22 cellular contexts compared by ENCODE assay signal in genomic region chr5:175733017-175733416, GRCh38.
A peak's percentile ranks its signal among the peaks of the same experiment; 100 is the strongest.
DNase-seq lines count a peak whose midpoint lies in the region; ATAC-seq, FAIRE-seq and TF ChIP-seq lines count a peak whose summit lies in the region.
"Had no signal": no experiment of that assay in that cellular context is flagged by ENCODE, and none has a peak within 500 bp of the region (broad histone marks: within the 10 kb centered on the region; RNA-seq: fewer than 3 reads in every experiment).

No MANE protein-coding gene starts in this region.

- H3K79me2 ChIP-seq in H1 (ENCODE audit: control insufficient read depth in 1 of 2, insufficient read depth in 2 of 2, low read length in 2 of 2): no peaks in the 10 kb centered on the region

- no peak overlapping the region for H4K8ac ChIP-seq in H1 (ENCODE audit: extremely low read depth, insufficient read depth, low read length)

- peaks cover 2% of the 10 kb centered on the region; the same call in 1 of the 2 replicates for H3K23me2 ChIP-seq in H1 (ENCODE audit: low read depth, low read length)

- H4K91ac ChIP-seq in H1 (replicated peaks; ENCODE audit: insufficient read length, low read length): no peak overlapping the region

- no peak overlapping the region for H3K14ac ChIP-seq in H1 (ENCODE audit: insufficient read length)

- H3K4me1 Mint-ChIP-seq in activated CD4-positive, alpha-beta T cell treated with anti-CD3 and anti-CD28 coated beads, Interleukin-2, amount 10 ng/mL, durations not matched to agents 24 days and 14 days: peaks cover 2% of the 10 kb centered on the region
- H3K4me1 Mint-ChIP-seq in neural crest cell (peaks cover 13% of the 10 kb centered on the region), chondrocyte (ENCODE audit: low read depth) (peaks cover 7% of the 10 kb centered on the region)

- no peak overlapping the region for H4K5ac ChIP-seq in H1 (ENCODE audit: insufficient read length, low read depth, low read length)

- 90% methylated on average over 6 of the region's 6 CpGs; no CpG with 5 or more reads in 1 of the 2 experiments for WGBS in H1 (ENCODE audit: extremely low coverage in 1 of 2, insufficient coverage in 1 of 2, insufficient read length in 1 of 2, insufficient replicate concordance in 2 of 2, low coverage in 1 of 2, low lambda C conversion rate in 2 of 2, missing lambda C conversion rate in 1 of 2), 2 experiments

- FAIRE-seq in H1 (lab: Jason Lieb, UNC): no peak
- FAIRE-seq: GM12878, H54, HTR-8/SVneo had no signal

- TF ChIP-seq EP300 in H1 (IDR thresholded peaks at IDR 0.05; ENCODE audit: borderline replicate concordance in 1 of 2, low read depth in 2 of 2, low read length in 2 of 2): no peak

- no peak overlapping the region for H3K18ac ChIP-seq in H1 (ENCODE audit: extremely low read depth, low read length)

- TF ChIP-seq RAD21 in H1 (IDR thresholded peaks at IDR 0.05 in 1 of 2, conservative IDR thresholded peaks at IDR 0.05 in 1 of 2; ENCODE audit: low read depth in 2 of 2, low read length in 2 of 2): peak; percentile 5 to 24; a peak in 2 of 4 replicates

- no peaks in the 10 kb centered on the region for H3K36me3 Mint-ChIP-seq in activated CD4-positive, alpha-beta T cell treated with anti-CD3 and anti-CD28 coated beads, Interleukin-2, amount 10 ng/mL, durations not matched to agents 24 days and 14 days (ENCODE audit: low read depth)
- H3K36me3 Mint-ChIP-seq in neural crest cell (ENCODE audit: low read depth) (no peaks in the 10 kb centered on the region), chondrocyte (ENCODE audit: low read depth) (no peaks in the 10 kb centered on the region)
- H3K36me3 Mint-ChIP-seq: CD8-positive, alpha-beta T cell had no signal

- H3K4me3 Mint-ChIP-seq in activated CD4-positive, alpha-beta T cell treated with anti-CD3 and anti-CD28 coated beads, Interleukin-2, amount 10 ng/mL, durations not matched to agents 24 days and 14 days: no peak overlapping the region
- H3K4me3 Mint-ChIP-seq in neural crest cell (no peak overlapping the region), chondrocyte (ENCODE audit: unreplicated experiment) (no peak overlapping the region)
- H3K4me3 Mint-ChIP-seq: B cell; CD8-positive, alpha-beta T cell had no signal

- no peak overlapping the region for H3K9ac ChIP-seq in H1 (replicated peaks in 1 of 4; ENCODE audit: extremely low read depth in 1 of 4, low read depth in 3 of 4, low read length in 3 of 4)
- H3K9ac ChIP-seq: BLaER1 treated with 17β-estradiol and CSF1 and Interleukin-3, amounts not matched to agents 10 nM and 100 nM; GM23248 had no signal

- H2BK15ac ChIP-seq in H1 (ENCODE audit: low read length): no peak overlapping the region

- no peak for DNase-seq in activated CD4-positive, alpha-beta T cell treated with anti-CD3 and anti-CD28 coated beads, Interleukin-2, amount 10 ng/mL, durations not matched to agents 24 days and 14 days
- DNase-seq in activated CD4-positive, alpha-beta T cell treated with anti-CD3 and anti-CD28 coated beads, Interleukin-2, amount 50 U/mL, for 48 hours: no peak
- DNase-seq in H1 (ENCODE audit: low read depth in 1 of 2, low spot score in 2 of 2) (no peak), neural crest cell (ENCODE audit: low read depth, low spot score) (no peak), chondrocyte (ENCODE audit: low spot score) (no peak), glomerular visceral epithelial cell (ENCODE audit: extremely low spot score) (no peak)
- DNase-seq: 8988T; CD8-positive, alpha-beta T cell; COR-L47; DMS 273 treated with DMSO at 0.1 percent for 48 hours; DMS53; DND-41; EL; GM23248; HCEC 1CT; IMR-90 had no signal

- CTCF ChIA-PET in H1 (lab: Charles Lee; ENCODE audit: partially characterized antibody): interaction anchor here (0.7 to 6.9 kb wide), 11 partner anchors 8 to 248 kb away, joined by 3 to 75 read pairs (median 4); partner anchors contain the start of gene CPLX2

- no peak overlapping the region for H2BK5ac ChIP-seq in H1 (ENCODE audit: low read depth, low read length)

- H2AK5ac ChIP-seq in H1 (ENCODE audit: low read depth, low read length): no peak overlapping the region

- peaks cover 0 to 12% (median 7%) of the 10 kb centered on the region in 4 experiments; a peak in 6 of 7 replicates for H3K4me1 ChIP-seq in H1 (replicated peaks in 1 of 4; ENCODE audit: control insufficient read depth in 3 of 4, insufficient read depth in 4 of 4, low read length in 3 of 4)

- no peak overlapping the region for H2BK20ac ChIP-seq in H1 (ENCODE audit: low read length)

- intact Hi-C loops in activated CD4-positive, alpha-beta T cell treated with anti-CD3 and anti-CD28 coated beads, Interleukin-2, amount 10 ng/mL, durations not matched to agents 24 days and 14 days (cut with micrococcal nuclease): loop anchor here (5.0 kb wide), 1 partner anchor 139 kb away; the partner anchor contains the start of gene CPLX2

- H3K27ac ChIP-seq in H1 (ENCODE audit: low read depth, low read length): no peak overlapping the region
- H3K27ac ChIP-seq: BLaER1 treated with 17β-estradiol and CSF1 and Interleukin-3, amounts not matched to agents 10 nM and 100 nM; GM23248 had no signal

- H3K27ac Mint-ChIP-seq in activated CD4-positive, alpha-beta T cell treated with anti-CD3 and anti-CD28 coated beads, Interleukin-2, amount 10 ng/mL, durations not matched to agents 24 days and 14 days: peak overlapping the region; percentile 25
- peak overlapping the region; percentile 82 for H3K27ac Mint-ChIP-seq in neural crest cell (ENCODE audit: unreplicated experiment)
- no peak overlapping the region for H3K27ac Mint-ChIP-seq in chondrocyte (ENCODE audit: unreplicated experiment)
- H3K27ac Mint-ChIP-seq: B cell; CD8-positive, alpha-beta T cell had no signal

- H2BK120ac ChIP-seq in H1 (replicated peaks; ENCODE audit: low read depth, low read length): no peak overlapping the region

- TF ChIP-seq CTCF in H1 (IDR thresholded peaks at IDR 0.05; ENCODE audit: control extremely low read depth in 1 of 3, insufficient read depth in 1 of 3, low read depth in 1 of 3, low read length in 3 of 3) (peak in 1 of 3 experiments; percentile 21; a peak in 2 of 4 replicates), neural crest cell (conservative IDR thresholded peaks at IDR 0.05) (no peak), chondrocyte (IDR thresholded peaks at IDR 0.05) (no peak)

- ATAC-seq in GM18868 (IDR thresholded peaks at IDR 0.05; ENCODE audit: unreplicated experiment): no peak
- ATAC-seq: CD8-positive, alpha-beta T cell; GM12878 had no signal

- H3K4me2 ChIP-seq in H1 (ENCODE audit: insufficient read depth in 1 of 2, low read depth in 2 of 2, low read length in 2 of 2): no peak overlapping the region
- H3K4me2 ChIP-seq: BLaER1 treated with 17β-estradiol and CSF1 and Interleukin-3, amounts not matched to agents 10 nM and 100 nM had no signal

- H3K9me3 Mint-ChIP-seq in activated CD4-positive, alpha-beta T cell treated with anti-CD3 and anti-CD28 coated beads, Interleukin-2, amount 10 ng/mL, durations not matched to agents 24 days and 14 days: no peaks in the 10 kb centered on the region
- H3K9me3 Mint-ChIP-seq in neural crest cell (no peaks in the 10 kb centered on the region), chondrocyte (ENCODE audit: low read depth) (peaks cover 10% of the 10 kb centered on the region)
- H3K9me3 Mint-ChIP-seq: CD8-positive, alpha-beta T cell had no signal

- H3K4me3 ChIP-seq in H1 (ENCODE audit: extremely low read depth in 1 of 4, insufficient read depth in 2 of 4, low read depth in 3 of 4, low read length in 4 of 4): no peak overlapping the region
- H3K4me3 ChIP-seq: BLaER1 treated with 17β-estradiol and CSF1 and Interleukin-3, amounts not matched to agents 10 nM and 100 nM; GM12878; GM23248 had no signal

- H3K27me3 Mint-ChIP-seq in activated CD4-positive, alpha-beta T cell treated with anti-CD3 and anti-CD28 coated beads, Interleukin-2, amount 10 ng/mL, durations not matched to agents 24 days and 14 days: peaks cover 16% of the 10 kb centered on the region
- H3K27me3 Mint-ChIP-seq in neural crest cell (ENCODE audit: low read depth) (peaks cover 6% of the 10 kb centered on the region), chondrocyte (ENCODE audit: low read depth) (peaks cover 41% of the 10 kb centered on the region)

- no peaks in the 10 kb centered on the region for H3K79me1 ChIP-seq in H1 (ENCODE audit: low read depth, low read length)

- H3K36me3 ChIP-seq in H1 (ENCODE audit: control insufficient read depth in 2 of 4, insufficient read depth in 4 of 4, low read length in 3 of 4): no peaks in the 10 kb centered on the region
- H3K36me3 ChIP-seq: BLaER1 treated with 17β-estradiol and CSF1 and Interleukin-3, amounts not matched to agents 10 nM and 100 nM had no signal

- H3K56ac ChIP-seq in H1 (replicated peaks; ENCODE audit: insufficient read length, low read depth, low read length): no peak overlapping the region

- H3K27me3 ChIP-seq in H1 (replicated peaks in 1 of 4; ENCODE audit: control insufficient read depth in 3 of 4, extremely low read depth in 1 of 4, insufficient read depth in 3 of 4, low read length in 3 of 4): no peaks in the 10 kb centered on the region; a peak in 2 of 7 replicates

- H3K9me3 ChIP-seq in H1 (ENCODE audit: insufficient read depth in 2 of 2, low read depth in 1 of 2, low read length in 1 of 2): peaks cover 3 to 5% of the 10 kb centered on the region in 2 experiments; a peak in 2 of 4 replicates

- POLR2A ChIA-PET in H1 (lab: Charles Lee; ENCODE audit: partially characterized antibody): no interaction called here

- H2BK12ac ChIP-seq in H1 (ENCODE audit: low read depth, low read length): no peak overlapping the region

- no peaks in the 10 kb centered on the region for H4K20me1 ChIP-seq in H1 (replicated peaks in 1 of 2; ENCODE audit: control insufficient read depth in 1 of 2, insufficient read depth in 2 of 2, low read length in 2 of 2)

- H3K23ac ChIP-seq in H1 (ENCODE audit: insufficient read length): no peak overlapping the region

- no peak overlapping the region for H3K4ac ChIP-seq in H1 (replicated peaks; ENCODE audit: insufficient read length, low read depth, low read length)

- no peak overlapping the region for H2AFZ ChIP-seq in H1 (ENCODE audit: low read length)
- H2AFZ ChIP-seq: GM23248 had no signal

- TF ChIP-seq POLR2A in H1 (IDR thresholded peaks at IDR 0.05; ENCODE audit: control extremely low read depth in 1 of 2, low read depth in 2 of 2, low read length in 2 of 2): no peak

TF ChIP-seq in H1, 55 proteins besides CTCF, POLR2A, EP300 and RAD21 (continues in another document):
- no peak for TF ChIP-seq PHF8 (conservative IDR thresholded peaks at IDR 0.05; ENCODE audit: low read depth, low read length)
- no peak for TF ChIP-seq CBX5 (IDR thresholded peaks at IDR 0.05; ENCODE audit: low read depth, low read length)
- TF ChIP-seq SIRT6 (IDR thresholded peaks at IDR 0.05; ENCODE audit: low read length): no peak
- TF ChIP-seq USF2 (IDR thresholded peaks at IDR 0.05; ENCODE audit: low read length): no peak
